ENCODE assay signal across 1 cellular context in genomic region chr3:40464339-40465110, GRCh38.
TF ChIP-seq lines count a peak whose summit lies in the region.

No MANE protein-coding gene starts in this region.

TF ChIP-seq in A549, 52 proteins besides CTCF, POLR2A, EP300 and RAD21 (continued from another document):
- TF ChIP-seq REST (IDR thresholded peaks at IDR 0.05): no peak
